In genomic region chr2:30456578-30456977, GRCh38 we compare ENCODE assay signal across 1 cellular context.
TF ChIP-seq lines count a peak whose summit lies in the region.

No MANE protein-coding gene starts in this region.

TF ChIP-seq in IMR-90, 13 proteins besides CTCF, POLR2A, EP300 and RAD21 (continued from another document):
- TF ChIP-seq USF2 (IDR thresholded peaks at IDR 0.05; ENCODE audit: low read depth, low read length) (no peak), NFE2L2 (IDR thresholded peaks at IDR 0.05; ENCODE audit: low read depth, low read length) (no peak), MAFK (IDR thresholded peaks at IDR 0.05; ENCODE audit: low read depth, low read length) (no peak), BHLHE40 (IDR thresholded peaks at IDR 0.05; ENCODE audit: low read depth, low read length) (no peak), MXI1 (IDR thresholded peaks at IDR 0.05; ENCODE audit: borderline replicate concordance, low read depth, low read length) (no peak), RCOR1 (IDR thresholded peaks at IDR 0.05; ENCODE audit: insufficient replicate concordance, low read length) (no peak), FOS (IDR thresholded peaks at IDR 0.05; ENCODE audit: low read depth, low read length) (no peak), ELK1 (IDR thresholded peaks at IDR 0.05; ENCODE audit: borderline replicate concordance, low read depth, low read length) (no peak)
